Comparison of ENCODE assay signal across 22 cellular contexts in the genomic region with DNA sequence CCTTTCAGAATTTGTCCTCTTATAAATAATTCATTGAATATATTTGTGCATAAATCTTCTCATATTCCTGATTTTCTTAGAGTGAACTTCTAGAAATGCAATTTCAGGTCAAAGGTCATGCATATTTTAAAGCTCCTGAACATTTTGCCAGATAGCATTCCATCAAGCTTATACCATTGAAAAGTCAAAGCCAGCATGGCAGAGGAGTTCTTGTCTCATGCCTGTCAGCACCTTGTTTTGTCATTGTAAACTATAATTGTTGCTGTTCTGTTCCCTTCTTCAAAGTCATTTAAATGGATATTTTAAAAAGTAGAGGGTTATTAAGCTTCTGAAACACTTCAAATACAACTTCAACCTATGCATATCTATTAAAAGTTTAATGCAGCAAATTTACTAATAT.
DNase-seq lines count a peak whose midpoint lies in the region; ATAC-seq, FAIRE-seq and TF ChIP-seq lines count a peak whose summit lies in the region.
"Had no signal": no experiment of that assay in that cellular context is flagged by ENCODE, and none has a peak within 500 bp of the region (broad histone marks: within the 10 kb centered on the region; RNA-seq: fewer than 3 reads in every experiment).

No MANE protein-coding gene starts in this region.

- TF ChIP-seq POLR2A in A549 (IDR thresholded peaks at IDR 0.05; ENCODE audit: low read length) (no peak), GM12891 (IDR thresholded peaks at IDR 0.05; ENCODE audit: low read depth, low read length) (no peak)

- H3K27me3 Mint-ChIP-seq in activated T-helper 17 cell treated with anti-CD3 and anti-CD28 coated beads, Interleukin-2, amount 50 U/mL, for 72 hours, result no peaks in the 10 kb centered on the region
- H3K27me3 Mint-ChIP-seq: CD4-positive, alpha-beta T cell had no signal

- CTCF ChIA-PET in A549 (lab: Yijun Ruan, JAX), result no interaction called here

- TF ChIP-seq EP300 in A549 (IDR thresholded peaks at IDR 0.05), result no peak
- TF ChIP-seq EP300 in Ishikawa (IDR thresholded peaks at IDR 0.05; ENCODE audit: borderline replicate concordance), result no peak

- peaks cover 35% of the 10 kb centered on the region for H3K4me1 ChIP-seq in A549

- no peak for TF ChIP-seq CTCF in A549 (IDR thresholded peaks at IDR 0.05)

- TF ChIP-seq RAD21 in A549 (conservative IDR thresholded peaks at IDR 0.05 in 1 of 2, IDR thresholded peaks at IDR 0.05 in 1 of 2) (no peak), Ishikawa (IDR thresholded peaks at IDR 0.05; ENCODE audit: low read depth) (no peak)

- DNase-seq in A549 (ENCODE audit: low read depth in 1 of 2, low spot score in 1 of 2) (no peak), GM12891 (ENCODE audit: insufficient read length, low spot score) (no peak)
- DNase-seq: ACHN; AML-193; BE2C; CD4-positive, alpha-beta T cell; CD8-positive, alpha-beta memory T cell; DMS 273 treated with DMSO at 0.1 percent for 48 hours; DMS79; EL; GDM1; H9 had no signal

- H3K4me3 Mint-ChIP-seq in activated T-helper 17 cell treated with anti-CD3 and anti-CD28 coated beads, Interleukin-2, amount 50 U/mL, for 72 hours, result no peak overlapping the region
- H3K4me3 Mint-ChIP-seq: CD14-positive monocyte; CD4-positive, alpha-beta T cell; CD8-positive, alpha-beta memory T cell; GM23338 had no signal

- ATAC-seq in A549, result no peak
- no peak for ATAC-seq in activated T-helper 17 cell treated with anti-CD3 and anti-CD28 coated beads, Interleukin-2, amount 50 U/mL, for 72 hours (replicated peaks)
- ATAC-seq in HG03196 (IDR thresholded peaks at IDR 0.05; ENCODE audit: unreplicated experiment), result no peak
- ATAC-seq: GM12878 had no signal

- H3K27ac ChIP-seq in A549, result no peak overlapping the region
- H3K27ac ChIP-seq: BLaER1 treated with 17β-estradiol and CSF1 and Interleukin-3, amounts not matched to agents 10 nM and 100 nM had no signal

- H3K4me1 Mint-ChIP-seq in activated T-helper 17 cell treated with anti-CD3 and anti-CD28 coated beads, Interleukin-2, amount 50 U/mL, for 72 hours, result no peaks in the 10 kb centered on the region
- H3K4me1 Mint-ChIP-seq: CD14-positive monocyte; CD8-positive, alpha-beta memory T cell had no signal

- POLR2A ChIA-PET in A549 (lab: Yijun Ruan, JAX), result no interaction called here

- no peak overlapping the region for H3K4me3 ChIP-seq in A549
- H3K4me3 ChIP-seq: BLaER1 treated with 17β-estradiol and CSF1 and Interleukin-3, amounts not matched to agents 10 nM and 100 nM; GM12878; GM23338 had no signal

- H3K9me3 ChIP-seq in A549, result no peaks in the 10 kb centered on the region
- H3K9me3 ChIP-seq: BE2C had no signal

- no peaks in the 10 kb centered on the region for H3K9me3 Mint-ChIP-seq in activated T-helper 17 cell treated with anti-CD3 and anti-CD28 coated beads, Interleukin-2, amount 50 U/mL, for 72 hours
- H3K9me3 Mint-ChIP-seq: CD4-positive, alpha-beta T cell; CD8-positive, alpha-beta memory T cell; GM23338; H9 had no signal

- no peaks in the 10 kb centered on the region for H3K36me3 Mint-ChIP-seq in activated T-helper 17 cell treated with anti-CD3 and anti-CD28 coated beads, Interleukin-2, amount 50 U/mL, for 72 hours (ENCODE audit: low read depth)
- H3K36me3 Mint-ChIP-seq: CD14-positive monocyte; CD8-positive, alpha-beta memory T cell had no signal

- FAIRE-seq in A204.1 (lab: Jason Lieb, UNC) (peak; percentile 30), A549 (lab: Jason Lieb, UNC) (no peak), GM12891 (lab: Jason Lieb, UNC) (no peak)
- FAIRE-seq: D721Med, GM12878, GM18507 had no signal

- H3K27ac Mint-ChIP-seq in activated T-helper 17 cell treated with anti-CD3 and anti-CD28 coated beads, Interleukin-2, amount 50 U/mL, for 72 hours, result no peak overlapping the region
- H3K27ac Mint-ChIP-seq: CD14-positive monocyte; CD4-positive, alpha-beta T cell; CD8-positive, alpha-beta memory T cell; GM23338 had no signal

- peak overlapping the region; percentile 45; the same call in 2 of the 3 replicates for H3K4me2 ChIP-seq in A549
- H3K4me2 ChIP-seq: GM23338 had no signal

TF ChIP-seq in A549, 52 proteins besides CTCF, POLR2A, EP300 and RAD21:
- TF ChIP-seq MAZ (IDR thresholded peaks at IDR 0.05; ENCODE audit: borderline replicate concordance, low read depth, low read length), result no peak
- TF ChIP-seq BHLHE40 (IDR thresholded peaks at IDR 0.05; ENCODE audit: low read depth, low read length), result no peak
- TF ChIP-seq TP53 (CRISPR knock-in tag; IDR thresholded peaks at IDR 0.05), result no peak
TF ChIP-seq in A549: peak in this region for 0.

TF ChIP-seq in Ishikawa, 13 proteins besides CTCF, POLR2A, EP300 and RAD21:
- TF ChIP-seq TCF12 (IDR thresholded peaks at IDR 0.05; ENCODE audit: low read depth) (no peak), TEAD4 (IDR thresholded peaks at IDR 0.05) (0 out of 2 replicates have a peak, but pooled peaks have one; percentile 7)
TF ChIP-seq in Ishikawa: peak in this region for 1.

TF ChIP-seq in GM12891, 5 proteins besides CTCF, POLR2A, EP300 and RAD21:
- TF ChIP-seq TAF1 (IDR thresholded peaks at IDR 0.05; ENCODE audit: low read depth, low read length) (no peak), POU2F2 (IDR thresholded peaks at IDR 0.05; ENCODE audit: low read depth, low read length) (no peak)
